ENCODE assay signal across 31 cellular contexts in genomic region chr10:61064356-61064755, GRCh38.
"Had no signal": no experiment of that assay in that cellular context is flagged by ENCODE, and none has a peak within 500 bp of the region (broad histone marks: within the 10 kb centered on the region; RNA-seq: fewer than 3 reads in every experiment).

No MANE protein-coding gene starts in this region.

- H2AFZ ChIP-seq: neural progenitor cell, parathyroid adenoma had no signal

- H3K27ac ChIP-seq: neural progenitor cell, ovary, parathyroid adenoma, psoas muscle, skin epidermis, spleen, suprapubic skin, testis, tibial artery, transverse colon, upper lobe of left lung, vagina had no signal

- H3K27me3 Mint-ChIP-seq: stimulated activated memory B cell treated with anti-CD40 and anti-IgM and Interleukin-4, amounts not matched to agents 10 μg/mL and 1 μg/mL and 100 μg/mL, for 72 hours; stimulated activated naive CD8-positive, alpha-beta T cell treated with anti-CD3 and anti-CD28 coated beads, Interleukin-15, amount 100 ng/mL, for 72 hours had no signal

- H3K9ac ChIP-seq: neural progenitor cell, parathyroid adenoma had no signal

- H3K9me3 ChIP-seq: ovary, psoas muscle, spleen, suprapubic skin, testis, tibial artery, transverse colon, upper lobe of left lung, vagina had no signal

- H3K4me1 Mint-ChIP-seq: naive thymus-derived CD4-positive, alpha-beta T cell; natural killer cell; stimulated activated memory B cell treated with anti-CD40 and anti-IgM and Interleukin-4, amounts not matched to agents 10 μg/mL and 1 μg/mL and 100 μg/mL, for 72 hours; stimulated activated naive CD8-positive, alpha-beta T cell treated with anti-CD3 and anti-CD28 coated beads, Interleukin-15, amount 100 ng/mL, for 72 hours had no signal

- H3K4me2 ChIP-seq: neural progenitor cell had no signal

- H3K36me3 Mint-ChIP-seq: naive thymus-derived CD4-positive, alpha-beta T cell; natural killer cell; neural progenitor cell; stimulated activated memory B cell treated with anti-CD40 and anti-IgM and Interleukin-4, amounts not matched to agents 10 μg/mL and 1 μg/mL and 100 μg/mL, for 72 hours had no signal

- H3K27me3 ChIP-seq: neural progenitor cell, ovary, spleen, suprapubic skin, testis, tibial artery, transverse colon, upper lobe of left lung, vagina had no signal

- ATAC-seq: naive thymus-derived CD4-positive, alpha-beta T cell; natural killer cell; psoas muscle; right cardiac atrium; sciatic nerve; stimulated activated memory B cell treated with anti-CD40 and anti-IgM and Interleukin-4, amounts not matched to agents 10 μg/mL and 1 μg/mL and 100 μg/mL, for 72 hours; stimulated activated naive CD8-positive, alpha-beta T cell treated with anti-CD3 and anti-CD28 coated beads, Interleukin-15, amount 100 ng/mL, for 72 hours; stimulated activated naive CD8-positive, alpha-beta T cell treated with anti-CD3 and anti-CD28 coated beads, Interleukin-15, Interleukin-2, amounts not matched to agents 100 U/mL and 50 U/mL, for 24 hours had no signal

- H3K27ac Mint-ChIP-seq: naive thymus-derived CD4-positive, alpha-beta T cell; natural killer cell; neural progenitor cell; progenitor cell of endocrine pancreas; stimulated activated memory B cell treated with anti-CD40 and anti-IgM and Interleukin-4, amounts not matched to agents 10 μg/mL and 1 μg/mL and 100 μg/mL, for 72 hours; stimulated activated naive CD8-positive, alpha-beta T cell treated with anti-CD3 and anti-CD28 coated beads, Interleukin-15, amount 100 ng/mL, for 72 hours had no signal

- DNase-seq: naive thymus-derived CD4-positive, alpha-beta T cell; natural killer cell; occipital lobe; ovary; posterior cingulate gyrus; psoas muscle; right cardiac atrium; spleen; stimulated activated CD4-positive, alpha-beta T cell treated with anti-CD3 and anti-CD28 coated beads, Interleukin-12 subunit alpha, Interleukin-12 subunit beta, amount 100 ng/mL, for 4 hours; stimulated activated CD4-positive, alpha-beta T cell treated with anti-CD3 and anti-CD28 coated beads, Interleukin-1b, Interleukin-23, amount 100 ng/mL, for 48 hours; stimulated activated CD4-positive, alpha-beta T cell treated with anti-CD3 and anti-CD28 coated beads, Interleukin-4, amount 100 ng/mL, for 1 hour; stimulated activated CD4-positive, alpha-beta T cell treated with anti-CD3 and anti-CD28 coated beads, Interleukin-4, amount 100 ng/mL, for 4 hours; stimulated activated CD8-positive, alpha-beta memory T cell treated with anti-CD3 and anti-CD28 coated beads, Interleukin-4, amount 100 ng/mL, for 48 hours; stimulated activated naive CD4-positive, alpha-beta T cell; stimulated activated naive CD8-positive, alpha-beta T cell treated with anti-CD3 and anti-CD28 coated beads, Interleukin-15, amount 100 ng/mL, for 72 hours; stimulated activated naive CD8-positive, alpha-beta T cell treated with anti-CD3 and anti-CD28 coated beads, Interleukin-15, Interleukin-2, amounts not matched to agents 100 U/mL and 50 U/mL, for 24 hours; substantia nigra; testis; tibial artery; transverse colon; upper lobe of left lung had no signal

- H3K4me1 ChIP-seq: neural progenitor cell, parathyroid adenoma, suprapubic skin, testis, tibial artery, transverse colon, upper lobe of left lung had no signal

- H3K4me3 Mint-ChIP-seq: naive thymus-derived CD4-positive, alpha-beta T cell; natural killer cell; nephron; neural progenitor cell; stimulated activated memory B cell treated with anti-CD40 and anti-IgM and Interleukin-4, amounts not matched to agents 10 μg/mL and 1 μg/mL and 100 μg/mL, for 72 hours; stimulated activated naive CD8-positive, alpha-beta T cell treated with anti-CD3 and anti-CD28 coated beads, Interleukin-15, amount 100 ng/mL, for 72 hours had no signal

- H3K36me3 ChIP-seq: neural progenitor cell, ovary, spleen, suprapubic skin, tibial artery, transverse colon, upper lobe of left lung, vagina had no signal

- H3K9me3 Mint-ChIP-seq: naive thymus-derived CD4-positive, alpha-beta T cell; natural killer cell; nephron; neural progenitor cell; stimulated activated memory B cell treated with anti-CD40 and anti-IgM and Interleukin-4, amounts not matched to agents 10 μg/mL and 1 μg/mL and 100 μg/mL, for 72 hours; stimulated activated naive CD8-positive, alpha-beta T cell treated with anti-CD3 and anti-CD28 coated beads, Interleukin-15, amount 100 ng/mL, for 72 hours had no signal

- H3K79me2 ChIP-seq: parathyroid adenoma had no signal

- H3K4me3 ChIP-seq: neural progenitor cell, ovary, psoas muscle, skin epidermis, smooth muscle cell, spleen, suprapubic skin, testis, tibial artery, transverse colon, upper lobe of left lung, vagina had no signal
